In the genomic region with DNA sequence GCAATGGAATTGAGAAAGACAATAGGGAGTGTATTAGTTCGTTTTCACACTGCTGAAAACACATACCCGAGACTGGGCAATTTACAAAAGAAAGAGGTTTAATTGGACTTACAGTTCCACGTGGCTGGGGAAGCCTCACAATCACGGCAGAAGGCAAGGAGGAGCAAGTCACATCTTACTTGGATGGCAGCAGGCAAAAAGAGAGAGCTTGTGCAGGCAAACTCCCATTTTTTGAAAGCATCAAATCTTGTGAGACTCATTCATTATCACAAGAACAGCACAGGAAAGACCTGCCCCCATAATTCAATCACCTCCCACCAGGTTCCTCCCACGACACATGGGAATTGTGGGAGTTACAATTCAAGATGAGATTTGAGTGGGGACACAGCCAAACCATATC, we compare ENCODE assay signal across 7 cellular contexts. TPM values are rescaled to one million over a fixed set of nuclear protein-coding genes. Genes with fewer than 3 reads are reported as not detected.
DNase-seq lines count a peak whose midpoint lies in the region; ATAC-seq and TF ChIP-seq lines count a peak whose summit lies in the region.
"Not testable (repeated sequence)": the region's sequence is repeated elsewhere in the genome, so short reads cannot be mapped to it uniquely, and the experiment has no call there.

No MANE protein-coding gene starts in this region.

- not testable (repeated sequence) for H3K9me3 Mint-ChIP-seq in HFFc6; activated CD4-positive, alpha-beta T cell treated with anti-CD3 and anti-CD28 coated beads, Interleukin-2, amount 10 ng/mL, durations not matched to agents 24 days and 14 days; MCF 10A (ENCODE audit: unreplicated experiment); dendritic cell treated with granulocyte-macrophage colony-stimulating factor and Interleukin-4, amounts not matched to agents 40 ng/mL and 50 ng/mL, for 4 days; natural killer cell

- ATAC-seq in natural killer cell, upper lobe of right lung: not testable (repeated sequence)

- H3K27ac ChIP-seq in subcutaneous abdominal adipose tissue (ENCODE audit: low read depth, low read length): peak overlapping the region; percentile 79
- peak overlapping the region; percentile 64 for H3K27ac ChIP-seq in upper lobe of right lung

- not testable (repeated sequence) for TF ChIP-seq CTCF in HFFc6 (IDR thresholded peaks at IDR 0.05); MCF 10A (IDR thresholded peaks at IDR 0.05; ENCODE audit: unreplicated experiment); natural killer cell (IDR thresholded peaks at IDR 0.05); upper lobe of right lung (IDR thresholded peaks at IDR 0.05)

- DNase-seq in HFFc6; activated CD4-positive, alpha-beta T cell treated with anti-CD3 and anti-CD28 coated beads, Interleukin-2, amount 10 ng/mL, durations not matched to agents 24 days and 14 days; MCF 10A (ENCODE audit: unreplicated experiment); natural killer cell; upper lobe of right lung: not testable (repeated sequence)

- intact Hi-C loops in activated CD4-positive, alpha-beta T cell treated with anti-CD3 and anti-CD28 coated beads, Interleukin-2, amount 10 ng/mL, durations not matched to agents 24 days and 14 days (cut with micrococcal nuclease); MCF 10A (cut with micrococcal nuclease); natural killer cell (cut with micrococcal nuclease); upper lobe of right lung (cut with DNase I): not testable (repeated sequence)
- intact Hi-C loops in dendritic cell treated with granulocyte-macrophage colony-stimulating factor and Interleukin-4, amounts not matched to agents 40 ng/mL and 50 ng/mL, for 4 days (cut with micrococcal nuclease): loop anchor here (5.0 to 10.0 kb wide), 2 partner anchors 58 to 211 kb away; partner anchors contain the start of gene MAP3K5

- not testable (repeated sequence) for H3K27me3 ChIP-seq in subcutaneous abdominal adipose tissue (ENCODE audit: control insufficient read depth in 5 of 5, insufficient read depth in 4 of 5, low read length in 5 of 5); upper lobe of right lung

- not testable (repeated sequence) for H3K27me3 Mint-ChIP-seq in HFFc6 (ENCODE audit: insufficient read depth); activated CD4-positive, alpha-beta T cell treated with anti-CD3 and anti-CD28 coated beads, Interleukin-2, amount 10 ng/mL, durations not matched to agents 24 days and 14 days; MCF 10A (ENCODE audit: insufficient read depth, unreplicated experiment); dendritic cell treated with granulocyte-macrophage colony-stimulating factor and Interleukin-4, amounts not matched to agents 40 ng/mL and 50 ng/mL, for 4 days; natural killer cell (ENCODE audit: low read depth in 2 of 2)

- H3K36me3 ChIP-seq in subcutaneous abdominal adipose tissue (ENCODE audit: control insufficient read depth in 5 of 5, insufficient read depth in 5 of 5, low read length in 5 of 5): peaks cover 13 to 40% (median 22%) of the 10 kb centered on the region in 5 donors
- H3K36me3 ChIP-seq in upper lobe of right lung: peaks cover 61% of the 10 kb centered on the region

- POLR2A ChIA-PET in MCF 10A (lab: Yijun Ruan, JAX): interaction anchor here (0.7 to 4.5 kb wide), 5 partner anchors 23 to 295 kb away, joined by 3 to 30 read pairs (median 4); partner anchors contain the start of genes BCLAF1 and MAP3K5

- BruUV-seq in MCF 10A (replicated peaks; lab: Mats Ljungman, UMichigan): not testable (repeated sequence)

- not testable (repeated sequence) for H3K9me3 ChIP-seq in subcutaneous abdominal adipose tissue (ENCODE audit: control insufficient read depth in 5 of 5, low read length in 5 of 5); upper lobe of right lung

- H3K27ac Mint-ChIP-seq in HFFc6 (peak overlapping the region; percentile 94), MCF 10A (ENCODE audit: low read depth, unreplicated experiment) (peak overlapping the region; percentile 96), natural killer cell (peak overlapping the region; percentile 3 to 58)
- H3K27ac Mint-ChIP-seq in activated CD4-positive, alpha-beta T cell treated with anti-CD3 and anti-CD28 coated beads, Interleukin-2, amount 10 ng/mL, durations not matched to agents 24 days and 14 days: peak overlapping the region; percentile 3
- peak overlapping the region; percentile 74 for H3K27ac Mint-ChIP-seq in dendritic cell treated with granulocyte-macrophage colony-stimulating factor and Interleukin-4, amounts not matched to agents 40 ng/mL and 50 ng/mL, for 4 days

- H3K36me3 Mint-ChIP-seq in HFFc6 (ENCODE audit: low read depth) (peaks cover 29% of the 10 kb centered on the region), MCF 10A (ENCODE audit: insufficient read depth, unreplicated experiment) (peaks cover 41% of the 10 kb centered on the region), natural killer cell (peaks cover 44% of the 10 kb centered on the region)
- peaks cover 53% of the 10 kb centered on the region for H3K36me3 Mint-ChIP-seq in activated CD4-positive, alpha-beta T cell treated with anti-CD3 and anti-CD28 coated beads, Interleukin-2, amount 10 ng/mL, durations not matched to agents 24 days and 14 days (ENCODE audit: low read depth)
- peaks cover 84% of the 10 kb centered on the region for H3K36me3 Mint-ChIP-seq in dendritic cell treated with granulocyte-macrophage colony-stimulating factor and Interleukin-4, amounts not matched to agents 40 ng/mL and 50 ng/mL, for 4 days (ENCODE audit: low read depth)

- not testable (repeated sequence) for H3K4me3 ChIP-seq in subcutaneous abdominal adipose tissue (ENCODE audit: low read depth in 1 of 5, low read length in 5 of 5); upper lobe of right lung

- H3K9ac ChIP-seq in subcutaneous abdominal adipose tissue (ENCODE audit: low read length in 5 of 5): not testable (repeated sequence)

- peaks cover 0 to 24% (median 8%) of the 10 kb centered on the region in 5 donors for H3K4me1 ChIP-seq in subcutaneous abdominal adipose tissue (ENCODE audit: control insufficient read depth in 5 of 5, insufficient read depth in 5 of 5, low read length in 5 of 5)
- not testable (repeated sequence) for H3K4me1 ChIP-seq in upper lobe of right lung

- H3K4me3 Mint-ChIP-seq in HFFc6; activated CD4-positive, alpha-beta T cell treated with anti-CD3 and anti-CD28 coated beads, Interleukin-2, amount 10 ng/mL, durations not matched to agents 24 days and 14 days; MCF 10A (ENCODE audit: unreplicated experiment); dendritic cell treated with granulocyte-macrophage colony-stimulating factor and Interleukin-4, amounts not matched to agents 40 ng/mL and 50 ng/mL, for 4 days; natural killer cell: not testable (repeated sequence)

- H3K4me1 Mint-ChIP-seq in HFFc6 (ENCODE audit: low read depth): peaks cover 53% of the 10 kb centered on the region
- not testable (repeated sequence) for H3K4me1 Mint-ChIP-seq in activated CD4-positive, alpha-beta T cell treated with anti-CD3 and anti-CD28 coated beads, Interleukin-2, amount 10 ng/mL, durations not matched to agents 24 days and 14 days; natural killer cell
- H3K4me1 Mint-ChIP-seq in MCF 10A (ENCODE audit: insufficient read depth, unreplicated experiment): peaks cover 20% of the 10 kb centered on the region
- H3K4me1 Mint-ChIP-seq in dendritic cell treated with granulocyte-macrophage colony-stimulating factor and Interleukin-4, amounts not matched to agents 40 ng/mL and 50 ng/mL, for 4 days (ENCODE audit: low read depth): peaks cover 16% of the 10 kb centered on the region

- CTCF ChIA-PET in MCF 10A (lab: Yijun Ruan, JAX): interaction anchor here (0.7 to 2.9 kb wide), 6 partner anchors 20 to 365 kb away, joined by 3 to 12 read pairs (median 3); partner anchors contain the start of gene MAP3K5

RNA-seq across cellular contexts. Expression of gene MAP7, which starts 34.1 kb away (rescaled TPM):
- total RNA-seq in HFFc6 (2021; fragmentation: NEBNext Ultra II Directional; extraction: Animal tissue kit (Norgen Biotek cat#: 25700)): under 1 TPM; 0.14 to 0.65 (median 0.51) TPM
- 1.0 and 1.1 TPM in 2 replicates for total RNA-seq in activated CD4-positive, alpha-beta T cell treated with anti-CD3 and anti-CD28 coated beads, Interleukin-2, amount 10 ng/mL, durations not matched to agents 24 days and 14 days
- total RNA-seq in MCF 10A (2022): 15.4 and 17.2 TPM in 2 replicates
- total RNA-seq in natural killer cell: under 1 TPM; 0.14 to 0.68 (median 0.14) TPM
- total RNA-seq in upper lobe of right lung: 23.2 TPM

Comparison
In these comparisons a context has a peak if more than half of its experiments do, and no peak if none do; other contexts are left out.
1. H3K27ac Mint-ChIP-seq: peak in every context shown above with its lines; median percentile 96 in MCF 10A; 94 in HFFc6; 74 in dendritic cell treated with granulocyte-macrophage colony-stimulating factor and Interleukin-4, amounts not matched to agents 40 ng/mL and 50 ng/mL, for 4 days; 30 in natural killer cell; 3 in activated CD4-positive, alpha-beta T cell treated with anti-CD3 and anti-CD28 coated beads, Interleukin-2, amount 10 ng/mL, durations not matched to agents 24 days and 14 days.